ENCODE assay signal across 8 cellular contexts in genomic region chr19:795691-796581, GRCh38. TPM values are rescaled to one million over a fixed set of nuclear protein-coding genes. Genes with fewer than 3 reads are reported as not detected.
A peak's percentile ranks its signal among the peaks of the same experiment; 100 is the strongest.
DNase-seq lines count a peak whose midpoint lies in the region; ATAC-seq and TF ChIP-seq lines count a peak whose summit lies in the region.

No MANE protein-coding gene starts in this region.

- TF ChIP-seq CTCF in body of pancreas (IDR thresholded peaks at IDR 0.05) (no peak), tibial nerve (IDR thresholded peaks at IDR 0.05) (no peak), glutamatergic neuron (IDR thresholded peaks at IDR 0.05; ENCODE audit: partially characterized antibody, unreplicated experiment) (no peak)

- peak overlapping the region; percentile 91 for H3K9ac ChIP-seq in mesenchymal stem cell (ENCODE audit: low read length)

- WGBS in body of pancreas, 2 donors, result 45 to 71% methylated on average over 4 to 39 of the region's 39 CpGs
- WGBS in mesenchymal stem cell, result 92% methylated on average over 39 of the region's 39 CpGs
- WGBS in tibial nerve, 2 donors, result 82 to 84% methylated on average over 27 to 32 of the region's 39 CpGs

- DNase-seq in activated naive CD4-positive, alpha-beta T cell treated with anti-CD3 and anti-CD28 coated beads, Interleukin-2, amount 10 ng/mL, durations not matched to agents 7 days and 5 days, result no peak
- DNase-seq in activated naive CD4-positive, alpha-beta T cell treated with Interleukin-2 at 50 U/mL for 16 hours, result no peak
- no peak for DNase-seq in body of pancreas
- DNase-seq in mesenchymal stem cell, result no peak
- DNase-seq in tibial nerve (ENCODE audit: low spot score in 2 of 2), result no peak
- no peak for DNase-seq in NCI-H524 treated with DMSO at 0.1 percent for 48 hours (lab: John Stamatoyannopoulos, UW)
- DNase-seq in NCI-H82 treated with DMSO at 0.1 percent for 48 hours (lab: John Stamatoyannopoulos, UW; ENCODE audit: unreplicated experiment), result no peak
- DNase-seq in glutamatergic neuron, result no peak

- H3K79me1 ChIP-seq in mesenchymal stem cell (replicated peaks; ENCODE audit: low read length, poor library complexity, severe bottlenecking), result no peaks in the 10 kb centered on the region

- H3K9me3 ChIP-seq in body of pancreas (no peaks in the 10 kb centered on the region), mesenchymal stem cell (ENCODE audit: control insufficient read depth, low read length) (no peaks in the 10 kb centered on the region), tibial nerve (no peaks in the 10 kb centered on the region)

- peak overlapping the region in 3 of 4 donors; percentile 73 to 87 (median 75) for H3K27ac ChIP-seq in body of pancreas
- H3K27ac ChIP-seq in mesenchymal stem cell (ENCODE audit: low read length, poor library complexity, severe bottlenecking), result no peak overlapping the region
- peak overlapping the region; percentile 60 to 100 (median 90) for H3K27ac ChIP-seq in tibial nerve

- H3K4ac ChIP-seq in mesenchymal stem cell (ENCODE audit: low read depth in 1 of 2, low read length in 2 of 2), result peak overlapping the region; percentile 83 to 96

- H3K4me1 Mint-ChIP-seq in activated naive CD4-positive, alpha-beta T cell treated with anti-CD3 and anti-CD28 coated beads, Interleukin-2, amount 10 ng/mL, durations not matched to agents 7 days and 5 days, result peaks cover 21% of the 10 kb centered on the region
- peaks cover 18% of the 10 kb centered on the region for H3K4me1 Mint-ChIP-seq in glutamatergic neuron (ENCODE audit: low read depth, unreplicated experiment)

- no peak overlapping the region for H3K14ac ChIP-seq in mesenchymal stem cell (ENCODE audit: low read length in 2 of 2)

- H4K91ac ChIP-seq in mesenchymal stem cell (ENCODE audit: low read length), result no peak overlapping the region

- no peaks in the 10 kb centered on the region for H3K36me3 ChIP-seq in body of pancreas (replicated peaks in 1 of 2; ENCODE audit: insufficient read depth in 1 of 2, low read depth in 2 of 2)
- H3K36me3 ChIP-seq in mesenchymal stem cell (ENCODE audit: control insufficient read depth in 1 of 2, insufficient read depth in 2 of 2, low read depth in 1 of 2, low read length in 2 of 2), result peaks cover 9 to 21% of the 10 kb centered on the region in 2 experiments
- H3K36me3 ChIP-seq in tibial nerve, result peaks cover 0 to 10% (median 0%) of the 10 kb centered on the region in 3 donors

- H3K4me3 ChIP-seq in body of pancreas, result peak overlapping the region; percentile 67 to 80
- H3K4me3 ChIP-seq in mesenchymal stem cell (ENCODE audit: insufficient read depth in 1 of 2, low read depth in 1 of 2, low read length in 2 of 2), result peak overlapping the region in 1 of 2 experiments; percentile 80
- H3K4me3 ChIP-seq in tibial nerve, result peak overlapping the region; percentile 51 to 95 (median 64)

- H3K27me3 ChIP-seq in body of pancreas (no peaks in the 10 kb centered on the region), mesenchymal stem cell (ENCODE audit: control insufficient read depth in 1 of 2, insufficient read depth in 1 of 2, low read length in 2 of 2) (no peaks in the 10 kb centered on the region), tibial nerve (no peaks in the 10 kb centered on the region)

- intact Hi-C loops in body of pancreas (cut with DNase I), result no loop called here

- ATAC-seq in body of pancreas, result no peak

- no peak overlapping the region for H2BK15ac ChIP-seq in mesenchymal stem cell (ENCODE audit: low read depth, poor library complexity, severe bottlenecking)

- peak overlapping the region; percentile 97 for H4K8ac ChIP-seq in mesenchymal stem cell (ENCODE audit: low read length)

- H2AK5ac ChIP-seq in mesenchymal stem cell (ENCODE audit: low read length, severe bottlenecking), result peak overlapping the region; percentile 11

- peak overlapping the region in 1 of 2 experiments; percentile 87 for H3K18ac ChIP-seq in mesenchymal stem cell (ENCODE audit: low read depth in 1 of 2, low read length in 2 of 2)

- no peak overlapping the region for H2BK5ac ChIP-seq in mesenchymal stem cell (ENCODE audit: low read depth, low read length, poor library complexity, severe bottlenecking)

- TF ChIP-seq EP300 in tibial nerve (IDR thresholded peaks at IDR 0.05), result no peak

- peak overlapping the region; percentile 28 for H3K4me3 Mint-ChIP-seq in activated naive CD4-positive, alpha-beta T cell treated with anti-CD3 and anti-CD28 coated beads, Interleukin-2, amount 10 ng/mL, durations not matched to agents 7 days and 5 days
- no peak overlapping the region for H3K4me3 Mint-ChIP-seq in glutamatergic neuron (ENCODE audit: unreplicated experiment)

- peak overlapping the region; percentile 30 for H2AFZ ChIP-seq in mesenchymal stem cell (ENCODE audit: low read depth, low read length)

- no peak for TF ChIP-seq POLR2A in body of pancreas (IDR thresholded peaks at IDR 0.05)
- TF ChIP-seq POLR2A in tibial nerve (IDR thresholded peaks at IDR 0.05), result no peak

- H2BK12ac ChIP-seq in mesenchymal stem cell (ENCODE audit: low read length in 2 of 2), result no peak overlapping the region

- no peak overlapping the region for H3K27ac Mint-ChIP-seq in activated naive CD4-positive, alpha-beta T cell treated with anti-CD3 and anti-CD28 coated beads, Interleukin-2, amount 10 ng/mL, durations not matched to agents 7 days and 5 days
- H3K27ac Mint-ChIP-seq in glutamatergic neuron (ENCODE audit: unreplicated experiment), result no peak overlapping the region

- no peak overlapping the region for H2BK120ac ChIP-seq in mesenchymal stem cell (ENCODE audit: low read depth, low read length)

- H3K23ac ChIP-seq in mesenchymal stem cell (ENCODE audit: low read length in 2 of 2), result no peak overlapping the region

- CTCF ChIA-PET in activated naive CD4-positive, alpha-beta T cell treated with anti-CD3 and anti-CD28 coated beads, Interleukin-2, amount 10 ng/mL, durations not matched to agents 7 days and 5 days (lab: Charles Lee), result interaction anchor here (0.5 kb wide), 1 partner anchor 25 kb away, joined by 3 read pairs; no protein-coding TSS in a partner anchor

- no peaks in the 10 kb centered on the region for H3K9me3 Mint-ChIP-seq in activated naive CD4-positive, alpha-beta T cell treated with anti-CD3 and anti-CD28 coated beads, Interleukin-2, amount 10 ng/mL, durations not matched to agents 7 days and 5 days
- peaks cover 7% of the 10 kb centered on the region for H3K9me3 Mint-ChIP-seq in glutamatergic neuron (ENCODE audit: unreplicated experiment)

- peaks cover 21% of the 10 kb centered on the region for H3K36me3 Mint-ChIP-seq in activated naive CD4-positive, alpha-beta T cell treated with anti-CD3 and anti-CD28 coated beads, Interleukin-2, amount 10 ng/mL, durations not matched to agents 7 days and 5 days
- H3K36me3 Mint-ChIP-seq in glutamatergic neuron (ENCODE audit: unreplicated experiment), result no peaks in the 10 kb centered on the region

- peaks cover 16% of the 10 kb centered on the region for H3K27me3 Mint-ChIP-seq in activated naive CD4-positive, alpha-beta T cell treated with anti-CD3 and anti-CD28 coated beads, Interleukin-2, amount 10 ng/mL, durations not matched to agents 7 days and 5 days
- peaks cover 14% of the 10 kb centered on the region for H3K27me3 Mint-ChIP-seq in glutamatergic neuron (ENCODE audit: unreplicated experiment)

- H3K4me1 ChIP-seq in body of pancreas (peaks cover 32% of the 10 kb centered on the region), mesenchymal stem cell (ENCODE audit: control insufficient read depth, insufficient read depth, low read depth, low read length) (peaks cover 20% of the 10 kb centered on the region), tibial nerve (peaks cover 3 to 60% (median 33%) of the 10 kb centered on the region in 4 donors)

- peak overlapping the region; percentile 84 for H3K4me2 ChIP-seq in mesenchymal stem cell (ENCODE audit: low read length, poor library complexity, severe bottlenecking)

RNA-seq across cellular contexts. Expression of gene PTBP1, which starts 1.3 kb away (rescaled TPM):
- total RNA-seq in body of pancreas, result 100 to 1,000 TPM in 1 of 2 donors, 10 to 100 TPM in 1; 78.9 to 100 TPM
- 233 TPM for polyA plus RNA-seq in mesenchymal stem cell (2013, experiment 1 of 2)
- 242 TPM for polyA plus RNA-seq in mesenchymal stem cell (2013, experiment 2 of 2)
- total RNA-seq in tibial nerve, result 100 to 1,000 TPM; 118 to 205 (median 141) TPM
- 244 TPM for total RNA-seq in glutamatergic neuron (ENCODE audit: unreplicated experiment)

RNA-seq across cellular contexts. Expression of gene PLPPR3, which starts 25.8 kb away (rescaled TPM):
- not detected for total RNA-seq in body of pancreas
- polyA plus RNA-seq in mesenchymal stem cell (2013, experiment 1 of 2), result 3.2 TPM
- polyA plus RNA-seq in mesenchymal stem cell (2013, experiment 2 of 2), result 2.9 TPM
- not detected for total RNA-seq in tibial nerve
- total RNA-seq in glutamatergic neuron (ENCODE audit: unreplicated experiment), result 392 TPM

RNA-seq across cellular contexts. Expression of gene AZU1, which starts 31.7 kb away (rescaled TPM):
- under 1 TPM in 1 of 2 donors, not detected in 1; 0.26 TPM for total RNA-seq in body of pancreas
- polyA plus RNA-seq in mesenchymal stem cell (2013, experiment 1 of 2), result 0.15 TPM
- 0.05 TPM for polyA plus RNA-seq in mesenchymal stem cell (2013, experiment 2 of 2)
- under 1 TPM in 1 of 4 donors, not detected in 3; 0.42 TPM for total RNA-seq in tibial nerve
- total RNA-seq in glutamatergic neuron (ENCODE audit: unreplicated experiment), result 2.2 TPM

RNA-seq across cellular contexts. Expression of gene PRTN3, which starts 44.9 kb away (rescaled TPM):
- total RNA-seq in body of pancreas (under 1 TPM in 1 of 2 donors, not detected in 1; 0.99 TPM), tibial nerve (not detected), glutamatergic neuron (ENCODE audit: unreplicated experiment) (not detected)
- 0.07 TPM for polyA plus RNA-seq in mesenchymal stem cell (2013, experiment 1 of 2)
- 0.04 TPM for polyA plus RNA-seq in mesenchymal stem cell (2013, experiment 2 of 2)

RNA-seq across cellular contexts. Expression of gene MISP, which starts 45.0 kb away (rescaled TPM):
- 1 to 10 TPM in 1 of 2 donors, under 1 TPM in 1; 0.99 to 3.4 TPM for total RNA-seq in body of pancreas
- polyA plus RNA-seq in mesenchymal stem cell (2013, experiment 1 of 2), result 0.06 TPM
- 0.01 TPM for polyA plus RNA-seq in mesenchymal stem cell (2013, experiment 2 of 2)
- total RNA-seq in tibial nerve, result under 1 TPM in 2 of 4 donors, not detected in 2; 0.20 to 0.30 TPM
- total RNA-seq in glutamatergic neuron (ENCODE audit: unreplicated experiment), result 1.1 TPM

Comparison
In these comparisons a context has a peak if more than half of its experiments do, and no peak if none do; other contexts are left out.
1. RNA of gene PLPPR3, which starts 25.8 kb away (total RNA-seq): 392 TPM in glutamatergic neuron (single experiment); not detected in body of pancreas and not detected in tibial nerve; every median in the first group is over 100 times any median in the second.